Comparison of ENCODE assay signal across 23 cellular contexts in the genomic region with DNA sequence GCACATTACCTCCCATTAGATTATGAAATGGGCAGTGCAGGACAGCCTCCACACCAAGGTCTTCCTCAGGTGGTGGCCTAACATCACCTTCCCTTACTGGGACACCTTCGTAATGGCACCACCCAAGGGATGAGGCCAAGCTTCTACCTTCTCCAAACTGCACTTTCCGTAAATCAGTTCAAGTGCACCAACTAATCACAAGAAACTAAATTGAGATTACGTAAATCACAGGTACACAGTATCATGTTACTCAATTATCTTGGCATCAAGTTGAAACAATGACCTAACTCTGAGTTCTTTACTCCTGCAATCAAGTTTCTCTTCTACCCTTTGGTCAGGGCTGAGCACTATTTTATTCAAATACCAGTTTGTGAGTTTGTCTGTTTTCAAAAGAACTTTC. TPM values are rescaled to one million over a fixed set of nuclear protein-coding genes. Genes with fewer than 3 reads are reported as not detected.
DNase-seq lines count a peak whose midpoint lies in the region; ATAC-seq and TF ChIP-seq lines count a peak whose summit lies in the region.
"Had no signal": no experiment of that assay in that cellular context is flagged by ENCODE, and none has a peak within 500 bp of the region (broad histone marks: within the 10 kb centered on the region; RNA-seq: fewer than 3 reads in every experiment).

No MANE protein-coding gene starts in this region.

- POLR2A ChIA-PET in OCI-LY7 (lab: Charles Lee) = interaction anchor here (0.6 kb wide), 1 partner anchor 669 kb away, joined by 3 read pairs; no protein-coding TSS in a partner anchor

- H3K36me3 ChIP-seq in mammary epithelial cell (ENCODE audit: insufficient read depth, low read length) (no peaks in the 10 kb centered on the region), left lung (no peaks in the 10 kb centered on the region), stomach (no peaks in the 10 kb centered on the region), OCI-LY7 (ENCODE audit: insufficient read depth, low read length) (no peaks in the 10 kb centered on the region)

- H3K4me2 ChIP-seq in mammary epithelial cell (ENCODE audit: insufficient read depth, low read depth, low read length) (no peak overlapping the region), OCI-LY7 (ENCODE audit: low read length) (no peak overlapping the region)

- TF ChIP-seq CTCF in mammary epithelial cell (conservative IDR thresholded peaks at IDR 0.05 in 1 of 2, IDR thresholded peaks at IDR 0.05 in 1 of 2; ENCODE audit: extremely low read depth in 1 of 2, insufficient read depth in 1 of 2, low read depth in 1 of 2, low read length in 2 of 2) = no peak
- no peak for TF ChIP-seq CTCF in left lung (IDR thresholded peaks at IDR 0.05)
- no peak for TF ChIP-seq CTCF in stomach (IDR thresholded peaks at IDR 0.05)
- TF ChIP-seq CTCF in OCI-LY7 (conservative IDR thresholded peaks at IDR 0.05; ENCODE audit: low read length) = no peak

- H3K9me3 ChIP-seq in mammary epithelial cell (replicated peaks; ENCODE audit: insufficient read depth, low read length) (no peaks in the 10 kb centered on the region), left lung (no peaks in the 10 kb centered on the region), stomach (no peaks in the 10 kb centered on the region), OCI-LY7 (ENCODE audit: low read length) (0 out of 2 replicates have a peak, but pooled peaks cover 9% of the 10 kb centered on the region)
- H3K9me3 ChIP-seq: Caco-2 had no signal

- BruUV-seq in mammary epithelial cell (replicated peaks; lab: Mats Ljungman, UMichigan) = no TSS peak
- BruUV-seq in OCI-LY7 (replicated peaks; lab: Mats Ljungman, UMichigan) = no TSS peak

- intact Hi-C loops in mammary epithelial cell (cut with micrococcal nuclease) = no loop called here
- intact Hi-C loops in left lung (cut with DNase I) = no loop called here
- intact Hi-C loops in stomach (cut with DNase I; ENCODE audit: low total_unique reads) = no loop called here
- intact Hi-C loops in OCI-LY7 (cut with micrococcal nuclease; ENCODE audit: unreplicated experiment) = no loop called here

- H3K4me1 ChIP-seq in mammary epithelial cell (ENCODE audit: insufficient read depth, low read length) (no peaks in the 10 kb centered on the region), left lung (no peaks in the 10 kb centered on the region), stomach (peaks cover 2 to 34% (median 20%) of the 10 kb centered on the region in 4 donors), OCI-LY7 (ENCODE audit: insufficient read depth, low read length, poor library complexity, severe bottlenecking) (no peaks in the 10 kb centered on the region)

- H3K9me2 ChIP-seq in OCI-LY7 (ENCODE audit: insufficient read depth, low read length) = no peaks in the 10 kb centered on the region

- H4K20me1 ChIP-seq in mammary epithelial cell (ENCODE audit: insufficient read depth, low read length) (no peaks in the 10 kb centered on the region), OCI-LY7 (ENCODE audit: insufficient read depth, low read length) (no peaks in the 10 kb centered on the region)

- H3K27me3 ChIP-seq in mammary epithelial cell (ENCODE audit: insufficient read depth, low read length) = no peaks in the 10 kb centered on the region
- no peaks in the 10 kb centered on the region for H3K27me3 ChIP-seq in left lung
- H3K27me3 ChIP-seq in stomach = no peaks in the 10 kb centered on the region

- CTCF ChIA-PET in mammary epithelial cell (lab: Charles Lee; ENCODE audit: low non-redundant PET) (interaction anchor here (0.5 kb wide), 1 partner anchor 766 kb away, joined by 3 read pairs; no protein-coding TSS in a partner anchor), OCI-LY7 (lab: Charles Lee; ENCODE audit: unreplicated experiment) (no interaction called here)

- no peak overlapping the region for H3K9ac ChIP-seq in mammary epithelial cell (ENCODE audit: insufficient read depth, low read length)
- H3K9ac ChIP-seq: GM23248 had no signal

- dilution Hi-C loops in mammary epithelial cell (cut with HindIII; ENCODE audit: low sequenced_read_pairs) = loop anchor here (5.0 kb wide), 1 partner anchor 87 kb away; no protein-coding TSS in a partner anchor

- ATAC-seq in left lung = peak; percentile 91
- ATAC-seq in activated CD4-positive, CD25-positive, alpha-beta regulatory T cell treated with anti-CD3 and anti-CD28 coated beads, Interleukin-2, amount 50 U/mL, for 24 hours = no peak
- ATAC-seq: CD8-positive, alpha-beta T cell; K562; Panc1 had no signal

- H2AFZ ChIP-seq in mammary epithelial cell (ENCODE audit: low read depth, low read length) = no peak overlapping the region
- no peak overlapping the region for H2AFZ ChIP-seq in OCI-LY7 (ENCODE audit: low read length)
- H2AFZ ChIP-seq: GM23248 had no signal

- DNase-seq in NCI-H226 (peak; percentile 6), mammary epithelial cell (peak; percentile 47), left lung (no peak), stomach (no peak), NCI-H2107 (lab: John Stamatoyannopoulos, UW) (no peak), OCI-LY7 (ENCODE audit: low spot score) (no peak)
- DNase-seq: Caco-2; CD8-positive, alpha-beta T cell; GM23248; H7; Kasumi-1; MV-4-11; NCI-H1105 treated with DMSO at 0.1 percent for 48 hours; NCI-H2029; NCI-H446 treated with DMSO at 0.1 percent for 48 hours; NCI-H526; NCI-H82; SHP77 had no signal

- H3K27ac ChIP-seq in mammary epithelial cell (ENCODE audit: insufficient read depth, low read depth, low read length) = no peak overlapping the region
- H3K27ac ChIP-seq in left lung = peak overlapping the region in 1 of 2 donors; percentile 41
- peak overlapping the region; percentile 51 to 85 (median 77) for H3K27ac ChIP-seq in stomach
- no peak overlapping the region for H3K27ac ChIP-seq in OCI-LY7 (ENCODE audit: low read depth, low read length, poor library complexity, severe bottlenecking)
- H3K27ac ChIP-seq: C4-2B, GM23248, RWPE1 had no signal

- in situ Hi-C loops in mammary epithelial cell (cut with MboI; ENCODE audit: low sequenced_read_pairs in 2 of 2) = no loop called here

- H3K4me3 ChIP-seq in mammary epithelial cell (replicated peaks in 1 of 3; ENCODE audit: insufficient read depth in 1 of 3, low read depth in 2 of 3, low read length in 3 of 3) (no peak overlapping the region), left lung (no peak overlapping the region), stomach (no peak overlapping the region), OCI-LY7 (ENCODE audit: low read depth, low read length, poor library complexity, severe bottlenecking) (no peak overlapping the region)
- H3K4me3 ChIP-seq: GM23248, K562 had no signal

- TF ChIP-seq EP300 in stomach (IDR thresholded peaks at IDR 0.05) = no peak

- WGBS in mammary epithelial cell (ENCODE audit: low coverage, missing lambda C conversion rate) = 92% methylated on average over 3 of the region's 3 CpGs
- 36 to 68% (median 66%) methylated on average over 3 of the region's 3 CpGs for WGBS in stomach, 5 donors

- no peaks in the 10 kb centered on the region for H3K79me2 ChIP-seq in mammary epithelial cell (ENCODE audit: insufficient read depth, low read length)
- H3K79me2 ChIP-seq in OCI-LY7 (ENCODE audit: insufficient read depth, low read depth, low read length) = no peaks in the 10 kb centered on the region

- TF ChIP-seq POLR2A in stomach (IDR thresholded peaks at IDR 0.05) = no peak

RNA-seq across cellular contexts. Expression of gene SLC41A2, which starts 13.8 kb away (rescaled TPM):
- total RNA-seq in mammary epithelial cell = 10 to 100 TPM; 11.9 to 17.8 TPM
- polyA plus RNA-seq in mammary epithelial cell = 1.5 TPM
- polyA minus RNA-seq in mammary epithelial cell = 5.6 TPM
- 10 to 100 TPM; 27.2 to 35.7 TPM for total RNA-seq in left lung
- 100 to 1,000 TPM in 4 of 5 donors, 10 to 100 TPM in 1; 26.8 to 208 (median 181) TPM for total RNA-seq in stomach
- 10 to 100 TPM in 2 of 3 donors, 1 to 10 TPM in 1; 5.4 to 23.2 (median 14.8) TPM for polyA plus RNA-seq in stomach
- 4.6 and 5.3 TPM in 2 replicates for total RNA-seq in OCI-LY7 (2014; rRNA removed; shearing (Covaris generic))
- 13.1 and 16.4 TPM in 2 replicates for total RNA-seq in OCI-LY7 (2022)

RNA-seq across cellular contexts. Expression of gene NOPCHAP1, which starts 41.9 kb away (rescaled TPM):
- total RNA-seq in mammary epithelial cell (10 to 100 TPM in 1 of 2 donors, 1 to 10 TPM in 1; 5.2 to 29.6 TPM), left lung (10 to 100 TPM in 1 of 2 donors, 1 to 10 TPM in 1; 9.3 to 14.7 TPM), stomach (10 to 100 TPM in 1 of 5 donors, 1 to 10 TPM in 4; 2.6 to 29.8 (median 4.6) TPM), OCI-LY7 (2022) (30.3 and 33.9 TPM in 2 replicates)
- polyA plus RNA-seq in mammary epithelial cell (16.3 TPM), stomach (10 to 100 TPM; 14.2 to 18.1 (median 15.9) TPM)
- polyA minus RNA-seq in mammary epithelial cell = 3.6 TPM
- total RNA-seq in OCI-LY7 (2014; rRNA removed; shearing (Covaris generic)) = 12.1 and 15.2 TPM in 2 replicates

Comparison
In these comparisons a context has a peak if more than half of its experiments do, and no peak if none do; other contexts are left out.
1. DNase-seq: peak in NCI-H226 (single experiment) and mammary epithelial cell (single experiment); none in left lung (0 of 2), stomach (single experiment), NCI-H2107 (single experiment) and OCI-LY7 (single experiment).
2. H3K27ac ChIP-seq: peak in stomach (5 of 5); none in mammary epithelial cell (single experiment) and OCI-LY7 (single experiment).